Comparison of ENCODE assay signal across 23 cellular contexts in the genomic region with DNA sequence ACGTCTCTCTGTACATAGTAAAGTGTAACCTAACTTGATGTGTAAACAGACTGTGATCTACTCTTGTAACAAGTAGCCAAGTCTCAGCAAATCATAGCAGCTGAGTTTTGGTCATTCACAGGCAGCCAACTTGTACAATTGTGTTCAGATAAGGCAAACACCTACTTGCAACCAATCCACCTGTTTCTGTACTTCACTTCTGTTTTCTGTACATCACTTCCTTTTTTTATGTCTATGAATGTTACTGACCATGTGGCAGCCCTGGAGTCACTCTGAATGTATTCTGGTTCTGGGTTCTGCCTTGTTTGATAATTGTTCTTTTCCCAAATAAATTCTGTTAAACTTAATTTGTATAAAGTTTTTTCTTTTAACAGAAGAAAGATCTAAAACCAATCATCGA. TPM values are rescaled to one million over a fixed set of nuclear protein-coding genes. Genes with fewer than 3 reads are reported as not detected.
DNase-seq lines count a peak whose midpoint lies in the region; ATAC-seq and TF ChIP-seq lines count a peak whose summit lies in the region.
"Had no signal": no experiment of that assay in that cellular context is flagged by ENCODE, and none has a peak within 500 bp of the region (broad histone marks: within the 10 kb centered on the region; RNA-seq: fewer than 3 reads in every experiment).

No MANE protein-coding gene starts in this region.

- no peaks in the 10 kb centered on the region for H4K20me1 ChIP-seq in OCI-LY3 (ENCODE audit: insufficient read depth, low read length)

- CTCF ChIA-PET in GM10248 (lab: Yijun Ruan, JAX), result no interaction called here

- no peak for TF ChIP-seq CTCF in GM10248 (IDR thresholded peaks at IDR 0.05; ENCODE audit: control extremely low read depth, extremely low read depth, low read depth, missing control alignments)
- no peak for TF ChIP-seq CTCF in OCI-LY3 (IDR thresholded peaks at IDR 0.05; ENCODE audit: low read depth, low read length)
- TF ChIP-seq CTCF in brain microvascular endothelial cell (IDR thresholded peaks at IDR 0.05; ENCODE audit: low read depth, low read length, missing control alignments), result no peak
- TF ChIP-seq CTCF in testis (IDR thresholded peaks at IDR 0.05), result no peak
- no peak for TF ChIP-seq CTCF in osteocyte (IDR thresholded peaks at IDR 0.05)

- no peaks in the 10 kb centered on the region for H3K9me3 ChIP-seq in OCI-LY3 (ENCODE audit: insufficient read depth, low read length)
- no peaks in the 10 kb centered on the region for H3K9me3 ChIP-seq in testis
- H3K9me3 ChIP-seq: left lung, ovary, uterus had no signal

- intact Hi-C loops in testis (cut with DNase I; ENCODE audit: low total_unique reads), result no loop called here

- no peaks in the 10 kb centered on the region for H3K36me3 Mint-ChIP-seq in osteocyte (ENCODE audit: unreplicated experiment)

- no peak for TF ChIP-seq POLR2A in testis (IDR thresholded peaks at IDR 0.05)

- no peaks in the 10 kb centered on the region for H3K79me2 ChIP-seq in OCI-LY3 (ENCODE audit: low read length)

- H3K4me3 ChIP-seq in OCI-LY3 (ENCODE audit: low read length) (no peak overlapping the region), brain microvascular endothelial cell (ENCODE audit: low read depth, low read length) (no peak overlapping the region), testis (no peak overlapping the region)
- H3K4me3 ChIP-seq: K562, left lung, ovary, uterus had no signal

- no peak overlapping the region for H3K27ac Mint-ChIP-seq in osteocyte (ENCODE audit: unreplicated experiment)
- H3K27ac Mint-ChIP-seq: activated T-helper 17 cell treated with anti-CD3 and anti-CD28 coated beads, Interleukin-2, amount 50 U/mL, for 72 hours; CD8-positive, alpha-beta memory T cell had no signal

- H3K27me3 ChIP-seq in OCI-LY3 (ENCODE audit: low read depth, low read length), result no peaks in the 10 kb centered on the region
- no peaks in the 10 kb centered on the region for H3K27me3 ChIP-seq in brain microvascular endothelial cell (replicated peaks)
- H3K27me3 ChIP-seq in testis, result no peaks in the 10 kb centered on the region
- H3K27me3 ChIP-seq: left lung, ovary, uterus had no signal

- H3K4me1 ChIP-seq in OCI-LY3 (ENCODE audit: low read length) (peaks cover 10% of the 10 kb centered on the region), testis (no peaks in the 10 kb centered on the region)
- H3K4me1 ChIP-seq: left lung, uterus had no signal

- in situ Hi-C loops in brain microvascular endothelial cell (cut with HindIII; ENCODE audit: low pct_ligation_motif_present, low sequenced_read_pairs), result no loop called here

- peaks cover 6% of the 10 kb centered on the region for H3K27me3 Mint-ChIP-seq in osteocyte (ENCODE audit: unreplicated experiment)
- H3K27me3 Mint-ChIP-seq: activated T-helper 17 cell treated with anti-CD3 and anti-CD28 coated beads, Interleukin-2, amount 50 U/mL, for 72 hours had no signal

- ATAC-seq in GM19351 (IDR thresholded peaks at IDR 0.05; ENCODE audit: unreplicated experiment) (peak; percentile 54), HG03103 (IDR thresholded peaks at IDR 0.05; ENCODE audit: low read depth, unreplicated experiment) (peak; percentile 65), HG03196 (IDR thresholded peaks at IDR 0.05; ENCODE audit: unreplicated experiment) (no peak)
- ATAC-seq: activated T-helper 17 cell treated with anti-CD3 and anti-CD28 coated beads, Interleukin-2, amount 50 U/mL, for 72 hours; K562; left lung had no signal

- 71 to 76% methylated on average over 2 of the region's 2 CpGs for WGBS in testis, 2 donors

- H3K9me3 Mint-ChIP-seq in osteocyte (ENCODE audit: unreplicated experiment), result peaks cover 6% of the 10 kb centered on the region
- H3K9me3 Mint-ChIP-seq: CD8-positive, alpha-beta memory T cell had no signal

- no peak overlapping the region for H3K9ac ChIP-seq in OCI-LY3 (ENCODE audit: low read length)

- H3K4me1 Mint-ChIP-seq in osteocyte (ENCODE audit: unreplicated experiment), result no peaks in the 10 kb centered on the region
- H3K4me1 Mint-ChIP-seq: activated T-helper 17 cell treated with anti-CD3 and anti-CD28 coated beads, Interleukin-2, amount 50 U/mL, for 72 hours; CD8-positive, alpha-beta memory T cell had no signal

- peak overlapping the region; percentile 34; the same call in 1 of the 2 replicates for H3K4me2 ChIP-seq in OCI-LY3 (ENCODE audit: low read length)

- no peak overlapping the region for H3K4me3 Mint-ChIP-seq in osteocyte (ENCODE audit: unreplicated experiment)
- H3K4me3 Mint-ChIP-seq: activated T-helper 17 cell treated with anti-CD3 and anti-CD28 coated beads, Interleukin-2, amount 50 U/mL, for 72 hours; CD8-positive, alpha-beta memory T cell had no signal

- POLR2A ChIA-PET in GM10248 (lab: Yijun Ruan, JAX), result no interaction called here

- no peak overlapping the region for H3K27ac ChIP-seq in OCI-LY3 (ENCODE audit: low read length)
- no peak overlapping the region for H3K27ac ChIP-seq in brain microvascular endothelial cell
- no peak overlapping the region for H3K27ac ChIP-seq in testis
- H3K27ac ChIP-seq: left lung, ovary, uterus had no signal

- DNase-seq in GM10248 (ENCODE audit: extremely low spot score), result peak; percentile 22
- no peak for DNase-seq in brain microvascular endothelial cell
- DNase-seq in testis, result no peak
- no peak for DNase-seq in osteocyte (ENCODE audit: extremely low spot score, unreplicated experiment)
- DNase-seq: CD8-positive, alpha-beta memory T cell; DND-41; erythroblast; left lung; NCI-H1417; ovary; Right ventricle myocardium superior; stimulated activated CD4-positive, alpha-beta T cell treated with anti-CD3 and anti-CD28 coated beads, Interleukin-1b, Interleukin-23, amount 100 ng/mL, for 48 hours; T-helper 2 cell; uterus had no signal

- peak overlapping the region; percentile 72; the same call in 1 of the 2 replicates for H2AFZ ChIP-seq in OCI-LY3 (ENCODE audit: low read depth, low read length)

- H3K36me3 ChIP-seq in OCI-LY3 (replicated peaks; ENCODE audit: low read depth, low read length), result no peaks in the 10 kb centered on the region
- H3K36me3 ChIP-seq in brain microvascular endothelial cell (replicated peaks), result no peaks in the 10 kb centered on the region
- no peaks in the 10 kb centered on the region for H3K36me3 ChIP-seq in testis (ENCODE audit: low read depth, missing control alignments)
- H3K36me3 ChIP-seq: left lung, ovary, uterus had no signal

RNA-seq across cellular contexts. Expression of gene RLN2, which starts 26.0 kb away (rescaled TPM):
- total RNA-seq in testis (1 to 10 TPM in 1 of 2 donors, under 1 TPM in 1; 0.74 to 1.7 TPM), osteocyte (not detected in 2 replicates)
- 8.1 TPM for polyA plus RNA-seq in testis (ENCODE audit: insufficient read depth, low read depth, low replicate concordance)
- total RNA-seq: H4, K562, Right ventricle myocardium superior had no signal

RNA-seq across cellular contexts. Expression of gene INSL4, which starts 47.3 kb away (rescaled TPM):
- under 1 TPM in 1 of 2 donors, not detected in 1; 0.16 TPM for total RNA-seq in testis
- not detected for polyA plus RNA-seq in testis (ENCODE audit: insufficient read depth, low read depth, low replicate concordance)
- total RNA-seq in osteocyte, result not detected in 2 replicates
- total RNA-seq: activated T-helper 17 cell treated with anti-CD3 and anti-CD28 coated beads, Interleukin-2, amount 50 U/mL, for 72 hours; CD8-positive, alpha-beta memory T cell; dermis microvascular lymphatic vessel endothelial cell; H4; K562; left lung; ovary; Right ventricle myocardium superior; uterus had no signal
- polyA plus RNA-seq: adipose tissue; CD8-positive, alpha-beta memory T cell; K562; ovary had no signal
